In genomic region chr16:49441366-49441780, GRCh38 we compare ENCODE assay signal across 8 cellular contexts.
A peak's percentile ranks its signal among the peaks of the same experiment; 100 is the strongest.
DNase-seq lines count a peak whose midpoint lies in the region; ATAC-seq and TF ChIP-seq lines count a peak whose summit lies in the region.
"Had no signal": no experiment of that assay in that cellular context is flagged by ENCODE, and none has a peak within 500 bp of the region (broad histone marks: within the 10 kb centered on the region; RNA-seq: fewer than 3 reads in every experiment).

No MANE protein-coding gene starts in this region.

- CTCF ChIA-PET in activated naive CD4-positive, alpha-beta T cell treated with anti-CD3 and anti-CD28 coated beads, Interleukin-2, amount 10 ng/mL, durations not matched to agents 7 days and 5 days (lab: Charles Lee) = interaction anchor here (1.8 to 2.0 kb wide), 2 partner anchors 20 to 152 kb away, joined by 5 to 12 read pairs; no protein-coding TSS in a partner anchor

- peaks cover 25% of the 10 kb centered on the region for H3K27me3 Mint-ChIP-seq in activated naive CD4-positive, alpha-beta T cell treated with anti-CD3 and anti-CD28 coated beads, Interleukin-2, amount 10 ng/mL, durations not matched to agents 7 days and 5 days

- DNase-seq in NOMO-1 treated with DMSO at 0.1 percent for 48 hours (lab: John Stamatoyannopoulos, UW; ENCODE audit: unreplicated experiment) (peak; percentile 19), lower lobe of right lung (no peak), NCI-H446 treated with DMSO at 0.1 percent for 48 hours (lab: John Stamatoyannopoulos, UW) (no peak)
- DNase-seq in activated naive CD4-positive, alpha-beta T cell treated with anti-CD3 and anti-CD28 coated beads, Interleukin-2, amount 10 ng/mL, durations not matched to agents 7 days and 5 days = peak; percentile 93
- DNase-seq in stimulated activated naive CD4-positive, alpha-beta T cell treated with Interleukin-2 at 50 U/mL for 16 hours (lab: John Stamatoyannopoulos, UW) = peak; percentile 21

- ATAC-seq in GM18870 (IDR thresholded peaks at IDR 0.05; ENCODE audit: unreplicated experiment) (peak; percentile 90), HG02840 (IDR thresholded peaks at IDR 0.05; ENCODE audit: low FRiP score, unreplicated experiment) (peak; percentile 96), lower lobe of right lung (peak; percentile 39 to 50)

- H3K27ac ChIP-seq in lower lobe of right lung = peak overlapping the region; percentile 31
- H3K27ac ChIP-seq: tibial nerve had no signal

- H3K4me3 ChIP-seq in lower lobe of right lung = peak overlapping the region; percentile 18

- peak; percentile 25 for TF ChIP-seq CTCF in lower lobe of right lung (IDR thresholded peaks at IDR 0.05)

- H3K4me1 ChIP-seq in lower lobe of right lung = peaks cover 20% of the 10 kb centered on the region

- H3K4me1 Mint-ChIP-seq in activated naive CD4-positive, alpha-beta T cell treated with anti-CD3 and anti-CD28 coated beads, Interleukin-2, amount 10 ng/mL, durations not matched to agents 7 days and 5 days = peaks cover 31% of the 10 kb centered on the region

- intact Hi-C loops in lower lobe of right lung (cut with DNase I) = no loop called here

- H3K27me3 ChIP-seq in lower lobe of right lung (ENCODE audit: low read depth) = no peaks in the 10 kb centered on the region
- H3K27me3 ChIP-seq: tibial nerve had no signal

- H3K36me3 Mint-ChIP-seq in activated naive CD4-positive, alpha-beta T cell treated with anti-CD3 and anti-CD28 coated beads, Interleukin-2, amount 10 ng/mL, durations not matched to agents 7 days and 5 days = no peaks in the 10 kb centered on the region

- H3K27ac Mint-ChIP-seq in activated naive CD4-positive, alpha-beta T cell treated with anti-CD3 and anti-CD28 coated beads, Interleukin-2, amount 10 ng/mL, durations not matched to agents 7 days and 5 days = peak overlapping the region; percentile 80

- no peaks in the 10 kb centered on the region for H3K9me3 Mint-ChIP-seq in activated naive CD4-positive, alpha-beta T cell treated with anti-CD3 and anti-CD28 coated beads, Interleukin-2, amount 10 ng/mL, durations not matched to agents 7 days and 5 days

- no peaks in the 10 kb centered on the region for H3K36me3 ChIP-seq in lower lobe of right lung
- H3K36me3 ChIP-seq: tibial nerve had no signal

- H3K9me3 ChIP-seq in lower lobe of right lung = no peaks in the 10 kb centered on the region
- H3K9me3 ChIP-seq: tibial nerve had no signal

- H3K4me3 Mint-ChIP-seq in activated naive CD4-positive, alpha-beta T cell treated with anti-CD3 and anti-CD28 coated beads, Interleukin-2, amount 10 ng/mL, durations not matched to agents 7 days and 5 days = peak overlapping the region; percentile 39

Comparison
In these comparisons a context has a peak if more than half of its experiments do, and no peak if none do; other contexts are left out.
1. ATAC-seq: peak in every context shown above with its lines; median percentile 96 in HG02840; 90 in GM18870; 44 in lower lobe of right lung.
2. DNase-seq: peak in NOMO-1 treated with DMSO at 0.1 percent for 48 hours (single experiment), activated naive CD4-positive, alpha-beta T cell treated with anti-CD3 and anti-CD28 coated beads, Interleukin-2, amount 10 ng/mL, durations not matched to agents 7 days and 5 days (single experiment) and stimulated activated naive CD4-positive, alpha-beta T cell treated with Interleukin-2 at 50 U/mL for 16 hours (single experiment); none in lower lobe of right lung (single experiment) and NCI-H446 treated with DMSO at 0.1 percent for 48 hours (single experiment).